In genomic region chr5:114435885-114436299, GRCh38 we compare ENCODE assay signal across 11 cellular contexts.
DNase-seq lines count a peak whose midpoint lies in the region; ATAC-seq and TF ChIP-seq lines count a peak whose summit lies in the region.
"Had no signal": no experiment of that assay in that cellular context is flagged by ENCODE, and none has a peak within 500 bp of the region (broad histone marks: within the 10 kb centered on the region; RNA-seq: fewer than 3 reads in every experiment).

No MANE protein-coding gene starts in this region.

- no peaks in the 10 kb centered on the region for H3K4me1 Mint-ChIP-seq in effector memory CD8-positive, alpha-beta T cell (ENCODE audit: low read depth in 2 of 2)

- H3K27ac ChIP-seq in osteoblast (ENCODE audit: low read depth, low read length): no peak overlapping the region
- H3K27ac ChIP-seq: esophagus muscularis mucosa had no signal

- H3K9me3 ChIP-seq in osteoblast (ENCODE audit: low read depth, low read length): no peaks in the 10 kb centered on the region
- H3K9me3 ChIP-seq: esophagus muscularis mucosa had no signal

- no peak overlapping the region for H3K27ac Mint-ChIP-seq in effector memory CD8-positive, alpha-beta T cell

- no peaks in the 10 kb centered on the region for H4K20me1 ChIP-seq in osteoblast (ENCODE audit: insufficient read depth, low read length)

- H3K27me3 Mint-ChIP-seq in effector memory CD8-positive, alpha-beta T cell: no peaks in the 10 kb centered on the region

- no peak for DNase-seq in osteoblast (ENCODE audit: insufficient read length, low spot score, missing footprints)
- DNase-seq in NK-92 treated with Interleukin-12 subunit alpha and Interleukin-12 subunit beta, amount 100 ng/mL, for 24 hours (lab: John Stamatoyannopoulos, UW): no peak
- no peak for DNase-seq in T-helper 1 cell
- DNase-seq in effector memory CD8-positive, alpha-beta T cell: no peak
- DNase-seq: DMS153, Right ventricle myocardium superior had no signal

- no peaks in the 10 kb centered on the region for H3K27me3 ChIP-seq in osteoblast (ENCODE audit: insufficient read depth, low read length)
- H3K27me3 ChIP-seq: esophagus muscularis mucosa had no signal

- no peak overlapping the region for H3K4me3 Mint-ChIP-seq in effector memory CD8-positive, alpha-beta T cell

- no peaks in the 10 kb centered on the region for H3K36me3 ChIP-seq in osteoblast (ENCODE audit: insufficient read depth, low read length)
- H3K36me3 ChIP-seq: esophagus muscularis mucosa had no signal

- ATAC-seq in GM18498 (IDR thresholded peaks at IDR 0.05; ENCODE audit: unreplicated experiment) (peak; percentile 91), GM19397 (IDR thresholded peaks at IDR 0.05; ENCODE audit: unreplicated experiment) (peak; percentile 88), HG02759 (IDR thresholded peaks at IDR 0.05; ENCODE audit: unreplicated experiment) (peak; percentile 77), HG03442 (IDR thresholded peaks at IDR 0.05; ENCODE audit: unreplicated experiment) (peak; percentile 84)
- ATAC-seq in effector memory CD8-positive, alpha-beta T cell (replicated peaks): no peak

- TF ChIP-seq CTCF in osteoblast (IDR thresholded peaks at IDR 0.05; ENCODE audit: extremely low read depth, low read depth, low read length): no peak

- H3K79me2 ChIP-seq in osteoblast (ENCODE audit: insufficient read depth, low read length): no peaks in the 10 kb centered on the region

- peaks cover 0 to 2% of the 10 kb centered on the region in 2 donors for H3K9me3 Mint-ChIP-seq in effector memory CD8-positive, alpha-beta T cell

- H2AFZ ChIP-seq in osteoblast (ENCODE audit: low read length): no peak overlapping the region

- H3K4me1 ChIP-seq in osteoblast (ENCODE audit: insufficient read depth, low read length): no peaks in the 10 kb centered on the region
- H3K4me1 ChIP-seq: esophagus muscularis mucosa had no signal

- no peak overlapping the region for H3K4me2 ChIP-seq in osteoblast (ENCODE audit: insufficient read depth, low read length)

- H3K36me3 Mint-ChIP-seq in effector memory CD8-positive, alpha-beta T cell (ENCODE audit: insufficient read depth): no peaks in the 10 kb centered on the region

- H3K4me3 ChIP-seq in osteoblast (ENCODE audit: insufficient read depth, low read length): no peak overlapping the region
- H3K4me3 ChIP-seq: esophagus muscularis mucosa had no signal
